29 cellular contexts compared by ENCODE assay signal in the genomic region with DNA sequence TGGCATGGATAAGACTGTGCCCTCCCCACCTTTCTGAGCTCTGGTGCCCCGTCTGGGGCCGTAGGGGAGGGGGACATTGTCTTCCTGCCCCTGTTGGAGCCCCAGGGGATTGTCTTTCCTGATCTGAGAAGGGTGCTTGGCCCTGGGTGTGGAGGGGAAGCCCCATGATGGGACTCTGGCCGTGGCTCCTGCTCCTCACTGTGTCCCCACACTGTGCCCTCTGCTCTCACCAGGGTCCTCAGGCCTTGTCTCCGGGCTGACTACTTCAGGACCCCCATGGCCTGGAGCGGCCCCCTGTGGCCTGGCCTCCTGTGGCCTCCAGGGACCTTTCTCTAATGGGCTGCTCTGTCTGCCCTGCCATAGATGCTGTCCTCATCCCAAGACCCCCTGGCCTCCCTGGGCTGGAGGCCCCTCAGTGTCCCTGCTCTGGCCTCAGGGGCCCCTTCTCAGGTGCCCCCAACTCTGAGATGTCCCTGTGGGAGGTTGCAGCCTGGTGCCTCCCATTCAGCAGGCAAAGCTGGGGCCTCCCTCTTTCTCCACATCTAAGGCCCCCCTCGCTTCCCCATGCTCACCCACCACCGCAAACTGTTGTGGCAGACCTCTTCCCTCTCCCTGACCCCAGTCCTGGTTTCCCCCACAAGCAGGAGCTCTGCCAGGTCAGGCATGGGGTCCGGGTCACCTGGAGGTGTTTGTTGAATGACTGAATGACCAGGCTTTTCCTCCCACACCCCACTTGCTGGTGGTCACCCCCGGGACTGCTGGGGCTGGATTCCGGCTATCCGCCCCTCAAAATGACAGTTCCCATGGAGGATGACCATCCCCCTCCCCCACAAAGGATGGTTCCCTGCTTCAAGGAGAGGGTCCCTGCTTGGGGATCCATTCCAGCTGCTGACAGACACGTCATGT. TPM values are rescaled to one million over a fixed set of nuclear protein-coding genes. Genes with fewer than 3 reads are reported as not detected.
DNase-seq lines count a peak whose midpoint lies in the region; ATAC-seq and TF ChIP-seq lines count a peak whose summit lies in the region.
"Had no signal": no experiment of that assay in that cellular context is flagged by ENCODE, and none has a peak within 500 bp of the region (broad histone marks: within the 10 kb centered on the region; RNA-seq: fewer than 3 reads in every experiment).

No MANE protein-coding gene starts in this region.

- DNase-seq in Right ventricle myocardium superior: peak; percentile 13
- DNase-seq in left ventricle myocardium inferior: no peak
- DNase-seq in WTC11 (ENCODE audit: low spot score): peak; percentile 7
- peak; percentile 25 to 62 for DNase-seq in left lung
- peak; percentile 56 for DNase-seq in sigmoid colon
- no peak for DNase-seq in KBM-7
- DNase-seq in DMS153 (lab: John Stamatoyannopoulos, UW): no peak
- no peak for DNase-seq in activated T-cell treated with anti-CD3 and anti-CD28 coated beads, Interleukin-2, amount 50 U/mL, for 72 hours
- DNase-seq: activated CD4-positive, alpha-beta T cell treated with anti-CD3 and anti-CD28 coated beads, Interleukin-2, amount 50 U/mL, for 4 hours; activated CD8-positive, alpha-beta memory T cell treated with anti-CD3 and anti-CD28 coated beads, Interleukin-2, amount 50 U/mL, for 48 hours; effector CD8-positive, alpha-beta T cell; foreskin keratinocyte; NCI-H1694; NCI-H2171; NCI-H524; stimulated activated CD4-positive, alpha-beta T cell treated with anti-CD3 and anti-CD28 coated beads, Interleukin-2, amount 100 ng/mL, for 48 hours had no signal

- H3K4me3 Mint-ChIP-seq in WTC11: no peak overlapping the region
- no peak overlapping the region for H3K4me3 Mint-ChIP-seq in activated T-cell treated with anti-CD3 and anti-CD28 coated beads, Interleukin-2, amount 50 U/mL, for 72 hours
- H3K4me3 Mint-ChIP-seq: stimulated activated memory B cell treated with anti-CD40 and anti-IgM and Interleukin-4, amounts not matched to agents 10 μg/mL and 1 μg/mL and 100 μg/mL, for 72 hours had no signal

- ATAC-seq in Right ventricle myocardium superior (ENCODE audit: poor library complexity): no peak
- ATAC-seq in WTC11: no peak
- ATAC-seq in left lung: no peak
- no peak for ATAC-seq in activated T-cell treated with anti-CD3 and anti-CD28 coated beads, Interleukin-2, amount 50 U/mL, for 72 hours (replicated peaks in 1 of 2)
- ATAC-seq: foreskin keratinocyte; lower lobe of right lung; stimulated activated memory B cell treated with anti-CD40 and anti-IgM and Interleukin-4, amounts not matched to agents 10 μg/mL and 1 μg/mL and 100 μg/mL, for 72 hours had no signal

- TF ChIP-seq CTCF in left ventricle myocardium inferior (IDR thresholded peaks at IDR 0.05; ENCODE audit: borderline replicate concordance): no peak
- TF ChIP-seq CTCF in WTC11 (IDR thresholded peaks at IDR 0.05): no peak
- no peak for TF ChIP-seq CTCF in left lung (IDR thresholded peaks at IDR 0.05)
- TF ChIP-seq CTCF in sigmoid colon (IDR thresholded peaks at IDR 0.05): no peak

- peaks cover 58% of the 10 kb centered on the region for H3K4me1 ChIP-seq in left ventricle myocardium inferior
- H3K4me1 ChIP-seq in left lung: peaks cover 9 to 24% of the 10 kb centered on the region in 2 donors
- H3K4me1 ChIP-seq in sigmoid colon: peaks cover 0 to 23% (median 20%) of the 10 kb centered on the region in 4 donors
- H3K4me1 ChIP-seq: foreskin keratinocyte had no signal

- CTCF ChIA-PET in WTC11 (lab: Charles Lee): no interaction called here

- H3K27me3 Mint-ChIP-seq in WTC11 (ENCODE audit: low read depth): peaks cover under 1% of the 10 kb centered on the region
- H3K27me3 Mint-ChIP-seq in activated T-cell treated with anti-CD3 and anti-CD28 coated beads, Interleukin-2, amount 50 U/mL, for 72 hours (ENCODE audit: low read depth): peaks cover 12% of the 10 kb centered on the region

- H3K4me3 ChIP-seq in left ventricle myocardium inferior (no peak overlapping the region), left lung (no peak overlapping the region), sigmoid colon (no peak overlapping the region)
- H3K4me3 ChIP-seq: hepatocyte, lower lobe of right lung, Peyer's patch, SJSA1, vagina had no signal

- 82 to 87% methylated on average over 12 of the region's 12 CpGs for WGBS in sigmoid colon, 2 donors

- no peak overlapping the region for H3K27ac Mint-ChIP-seq in WTC11
- H3K27ac Mint-ChIP-seq in activated T-cell treated with anti-CD3 and anti-CD28 coated beads, Interleukin-2, amount 50 U/mL, for 72 hours: no peak overlapping the region
- H3K27ac Mint-ChIP-seq: brain; stimulated activated memory B cell treated with anti-CD40 and anti-IgM and Interleukin-4, amounts not matched to agents 10 μg/mL and 1 μg/mL and 100 μg/mL, for 72 hours had no signal

- H3K27ac ChIP-seq in left ventricle myocardium inferior (replicated peaks): no peak overlapping the region
- no peak overlapping the region for H3K27ac ChIP-seq in left lung
- no peak overlapping the region for H3K27ac ChIP-seq in sigmoid colon
- H3K27ac ChIP-seq: C4-2B, foreskin keratinocyte, hepatocyte, KMS-11, lower lobe of right lung, Peyer's patch, SJSA1, vagina had no signal

- no peaks in the 10 kb centered on the region for H3K36me3 ChIP-seq in left ventricle myocardium inferior
- H3K36me3 ChIP-seq in left lung: no peaks in the 10 kb centered on the region
- H3K36me3 ChIP-seq in sigmoid colon: no peaks in the 10 kb centered on the region
- H3K36me3 ChIP-seq: lower lobe of right lung, Peyer's patch, SJSA1, vagina had no signal

- H3K36me3 Mint-ChIP-seq in WTC11: no peaks in the 10 kb centered on the region
- H3K36me3 Mint-ChIP-seq in activated T-cell treated with anti-CD3 and anti-CD28 coated beads, Interleukin-2, amount 50 U/mL, for 72 hours (ENCODE audit: insufficient read depth in 2 of 2): no peaks in the 10 kb centered on the region
- H3K36me3 Mint-ChIP-seq: brain; stimulated activated memory B cell treated with anti-CD40 and anti-IgM and Interleukin-4, amounts not matched to agents 10 μg/mL and 1 μg/mL and 100 μg/mL, for 72 hours had no signal

- TF ChIP-seq EP300 in sigmoid colon (IDR thresholded peaks at IDR 0.05): no peak

- peaks cover 35% of the 10 kb centered on the region for H3K4me1 Mint-ChIP-seq in WTC11
- H3K4me1 Mint-ChIP-seq in activated T-cell treated with anti-CD3 and anti-CD28 coated beads, Interleukin-2, amount 50 U/mL, for 72 hours (ENCODE audit: low read depth): peaks cover under 1% of the 10 kb centered on the region

- intact Hi-C loops in Right ventricle myocardium superior (cut with DNase I) (loop anchor here (10.0 kb wide), 1 partner anchor 232 kb away; no protein-coding TSS in a partner anchor), left ventricle myocardium inferior (cut with micrococcal nuclease) (no loop called here), left lung (cut with DNase I) (no loop called here), sigmoid colon (cut with DNase I) (no loop called here)

- H3K9me3 Mint-ChIP-seq in WTC11: no peaks in the 10 kb centered on the region
- H3K9me3 Mint-ChIP-seq in activated T-cell treated with anti-CD3 and anti-CD28 coated beads, Interleukin-2, amount 50 U/mL, for 72 hours: no peaks in the 10 kb centered on the region
- H3K9me3 Mint-ChIP-seq: brain; stimulated activated memory B cell treated with anti-CD40 and anti-IgM and Interleukin-4, amounts not matched to agents 10 μg/mL and 1 μg/mL and 100 μg/mL, for 72 hours had no signal

- H3K27me3 ChIP-seq in left ventricle myocardium inferior (ENCODE audit: low read depth) (peaks cover 26% of the 10 kb centered on the region), left lung (peaks cover 15 to 33% of the 10 kb centered on the region in 2 donors), sigmoid colon (peaks cover 16 to 26% (median 22%) of the 10 kb centered on the region in 3 donors)
- H3K27me3 ChIP-seq: vagina had no signal

- no peak for TF ChIP-seq POLR2A in sigmoid colon (IDR thresholded peaks at IDR 0.05)

- POLR2A ChIA-PET in WTC11 (lab: Charles Lee): no interaction called here

- H3K9me3 ChIP-seq in left ventricle myocardium inferior (replicated peaks): no peaks in the 10 kb centered on the region
- no peaks in the 10 kb centered on the region for H3K9me3 ChIP-seq in left lung
- H3K9me3 ChIP-seq in sigmoid colon: no peaks in the 10 kb centered on the region
- H3K9me3 ChIP-seq: lower lobe of right lung, Peyer's patch, SJSA1, vagina had no signal

- in situ Hi-C loops in KBM-7 (cut with MboI; ENCODE audit: low pct_unique_long_range_greater_than_20kb, low sequenced_read_pairs): no loop called here

TF ChIP-seq in WTC11, 78 proteins besides CTCF, POLR2A, EP300 and RAD21 (continues in another document):
- no peak for TF ChIP-seq JUN (CRISPR knock-in tag; IDR thresholded peaks at IDR 0.05)
- TF ChIP-seq NFE2L1 (CRISPR knock-in tag; IDR thresholded peaks at IDR 0.05): no peak
- no peak for TF ChIP-seq ATF1 (CRISPR knock-in tag; IDR thresholded peaks at IDR 0.05)
- TF ChIP-seq, protein P1, sequence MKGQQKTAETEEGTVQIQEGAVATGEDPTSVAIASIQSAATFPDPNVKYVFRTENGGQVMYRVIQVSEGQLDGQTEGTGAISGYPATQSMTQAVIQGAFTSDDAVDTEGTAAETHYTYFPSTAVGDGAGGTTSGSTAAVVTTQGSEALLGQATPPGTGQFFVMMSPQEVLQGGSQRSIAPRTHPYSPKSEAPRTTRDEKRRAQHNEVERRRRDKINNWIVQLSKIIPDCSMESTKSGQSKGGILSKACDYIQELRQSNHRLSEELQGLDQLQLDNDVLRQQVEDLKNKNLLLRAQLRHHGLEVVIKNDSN (CRISPR knock-in tag; IDR thresholded peaks at IDR 0.05): no peak
- TF ChIP-seq ZNF263 (CRISPR knock-in tag; IDR thresholded peaks at IDR 0.05; ENCODE audit: low read depth): no peak
- TF ChIP-seq ZNF232 (CRISPR knock-in tag; IDR thresholded peaks at IDR 0.05): no peak
- no peak for TF ChIP-seq ZNF396 (CRISPR knock-in tag; IDR thresholded peaks at IDR 0.05; ENCODE audit: borderline replicate concordance)

RNA-seq across cellular contexts. Expression of a gene that starts 4.0 kb away (rescaled TPM):
- total RNA-seq in Right ventricle myocardium superior: 6.3 TPM
- total RNA-seq in left ventricle myocardium inferior: 6.5 TPM
- 36.4 to 53.4 TPM (median 39.5 TPM) in 3 replicates for total RNA-seq in WTC11 (2021)
- 1 to 10 TPM; 4.5 to 5.4 TPM for total RNA-seq in left lung
- 1 to 10 TPM; 1.3 to 2.7 (median 2.3) TPM for total RNA-seq in sigmoid colon
- 1 to 10 TPM in 2 of 3 donors, under 1 TPM in 1; 0.60 to 4.2 (median 1.4) TPM for polyA plus RNA-seq in sigmoid colon
- under 1 TPM; 0.05 to 0.25 TPM for total RNA-seq in activated T-cell treated with anti-CD3 and anti-CD28 coated beads, Interleukin-2, amount 50 U/mL, for 72 hours
- polyA plus RNA-seq: AG04450 had no signal

RNA-seq across cellular contexts. Expression of a gene that starts 56.9 kb away (rescaled TPM):
- total RNA-seq in Right ventricle myocardium superior: 44.1 TPM
- 27.1 TPM for total RNA-seq in left ventricle myocardium inferior
- total RNA-seq in WTC11 (2021): 3.4 to 3.8 TPM (median 3.5 TPM) in 3 replicates
- total RNA-seq in left lung: 1 to 10 TPM; 1.4 TPM
- under 1 TPM in 3 of 4 donors, not detected in 1; 0.14 to 0.83 (median 0.36) TPM for total RNA-seq in sigmoid colon
- polyA plus RNA-seq in sigmoid colon: 10 to 100 TPM in 1 of 3 donors, 1 to 10 TPM in 2; 6.2 to 24.6 (median 8.1) TPM
- under 1 TPM in 1 of 2 donors, not detected in 1; 0.30 TPM for total RNA-seq in activated T-cell treated with anti-CD3 and anti-CD28 coated beads, Interleukin-2, amount 50 U/mL, for 72 hours
- total RNA-seq: Daoy; H4; SJSA1; T-helper 1 cell treated with Interleukin-12 subunit alpha and Interleukin-12 subunit beta and Interleukin-4 antibody, amounts not matched to agents 30 ng/mL and 1 ng/mL, for 36 hours had no signal
- polyA plus RNA-seq: AG04450 had no signal

Comparison
In these comparisons a context has a peak if more than half of its experiments do, and no peak if none do; other contexts are left out.
1. DNase-seq: peak in Right ventricle myocardium superior (single experiment), WTC11 (single experiment), left lung (2 of 2) and sigmoid colon (single experiment); none in left ventricle myocardium inferior (single experiment), KBM-7 (single experiment), DMS153 (single experiment) and activated T-cell treated with anti-CD3 and anti-CD28 coated beads, Interleukin-2, amount 50 U/mL, for 72 hours (0 of 2).